ENCODE assay signal across 1 cellular context in genomic region chr12:104957388-104958008, GRCh38.
TF ChIP-seq lines count a peak whose summit lies in the region.

No MANE protein-coding gene starts in this region.

TF ChIP-seq in HepG2, 621 proteins besides CTCF, POLR2A, EP300 and RAD21 (continued from another document):
- TF ChIP-seq NFAT5 (CRISPR knock-in tag; IDR thresholded peaks at IDR 0.05) (0 out of 2 replicates have a peak, but pooled peaks have one; percentile 38), ZBTB2 (CRISPR knock-in tag; IDR thresholded peaks at IDR 0.05; ENCODE audit: low read depth) (0 out of 2 replicates have a peak, but pooled peaks have one; percentile 15), GPN1 (CRISPR knock-in tag; IDR thresholded peaks at IDR 0.05; ENCODE audit: borderline replicate concordance) (no peak), HES4 (CRISPR knock-in tag; IDR thresholded peaks at IDR 0.05; ENCODE audit: borderline replicate concordance) (0 out of 2 replicates have a peak, but pooled peaks have one; percentile 15), HNRNPLL (IDR thresholded peaks at IDR 0.05; ENCODE audit: low read depth, low read length, poor library complexity, severe bottlenecking) (peak; percentile 13), HOXD1 (CRISPR knock-in tag; IDR thresholded peaks at IDR 0.05) (0 out of 2 replicates have a peak, but pooled peaks have one; percentile 35), ELF1 (CRISPR knock-in tag; IDR thresholded peaks at IDR 0.05) (no peak), SALL2 (CRISPR knock-in tag; IDR thresholded peaks at IDR 0.05) (0 out of 2 replicates have a peak, but pooled peaks have one; percentile 10)
TF ChIP-seq in HepG2: peak in this region for 7.
